ENCODE assay signal across 32 cellular contexts in the genomic region with DNA sequence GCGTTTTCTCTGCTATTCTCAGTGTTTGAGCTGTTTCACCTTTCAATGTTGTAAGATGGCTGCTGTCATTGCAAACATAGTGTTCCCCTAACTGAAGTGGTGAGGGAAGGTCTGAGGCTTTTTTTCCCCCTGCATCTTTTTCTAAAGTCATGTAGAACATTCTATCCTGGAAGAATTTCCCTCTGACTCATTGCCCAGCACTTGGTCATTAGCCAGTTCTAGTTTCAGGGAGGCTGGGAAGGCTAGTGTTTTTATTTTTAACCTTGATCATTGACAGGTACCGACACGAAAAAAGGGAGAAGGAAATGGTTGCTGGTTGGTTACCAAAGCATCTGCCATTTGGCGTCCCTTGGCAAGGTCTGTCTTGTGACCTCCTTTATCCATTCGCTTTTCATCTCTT. TPM values are rescaled to one million over a fixed set of nuclear protein-coding genes. Genes with fewer than 3 reads are reported as not detected.
DNase-seq lines count a peak whose midpoint lies in the region; TF ChIP-seq lines count a peak whose summit lies in the region.
"Had no signal": no experiment of that assay in that cellular context is flagged by ENCODE, and none has a peak within 500 bp of the region (broad histone marks: within the 10 kb centered on the region; RNA-seq: fewer than 3 reads in every experiment).

No MANE protein-coding gene starts in this region.

- no peak overlapping the region for H3K27ac Mint-ChIP-seq in progenitor cell of endocrine pancreas
- H3K27ac Mint-ChIP-seq: activated CD4-positive, alpha-beta memory T cell treated with anti-CD3 and anti-CD28 coated beads for 36 hours; activated naive CD4-positive, alpha-beta T cell treated with anti-CD3 and anti-CD28 coated beads, Interleukin-2, amount 10 ng/mL, durations not matched to agents 7 days and 5 days; activated T-helper 1 cell treated with anti-CD3 and anti-CD28 coated beads, Interleukin-12 subunit alpha, Interleukin-12 subunit beta, Interleukin-2, Interleukin-4 antibody, amounts not matched to agents 30 ng/mL and 10 ng/mL and 1 ng/mL, durations not matched to agents 14 hours and 24 hours and 36 hours; effector memory CD8-positive, alpha-beta T cell had no signal

- no peaks in the 10 kb centered on the region for H3K36me3 ChIP-seq in MG63
- H3K36me3 ChIP-seq: BLaER1, cardiac muscle cell, heart right ventricle, right lobe of liver, transverse colon had no signal

- no peaks in the 10 kb centered on the region for H3K4me1 Mint-ChIP-seq in progenitor cell of endocrine pancreas (ENCODE audit: low read depth)
- H3K4me1 Mint-ChIP-seq: neural crest cell had no signal

- H3K36me3 Mint-ChIP-seq in progenitor cell of endocrine pancreas (ENCODE audit: insufficient read depth) = no peaks in the 10 kb centered on the region
- H3K36me3 Mint-ChIP-seq: activated CD4-positive, alpha-beta memory T cell treated with anti-CD3 and anti-CD28 coated beads for 36 hours; activated naive CD4-positive, alpha-beta T cell treated with anti-CD3 and anti-CD28 coated beads, Interleukin-2, amount 10 ng/mL, durations not matched to agents 7 days and 5 days had no signal

- H3K4me3 Mint-ChIP-seq in progenitor cell of endocrine pancreas (ENCODE audit: low read depth) = no peak overlapping the region
- H3K4me3 Mint-ChIP-seq: activated CD4-positive, alpha-beta memory T cell treated with anti-CD3 and anti-CD28 coated beads for 36 hours; activated naive CD4-positive, alpha-beta T cell treated with anti-CD3 and anti-CD28 coated beads, Interleukin-2, amount 10 ng/mL, durations not matched to agents 7 days and 5 days; activated T-helper 1 cell treated with anti-CD3 and anti-CD28 coated beads, Interleukin-12 subunit alpha, Interleukin-12 subunit beta, Interleukin-2, Interleukin-4 antibody, amounts not matched to agents 30 ng/mL and 10 ng/mL and 1 ng/mL, durations not matched to agents 14 hours and 24 hours and 36 hours; effector memory CD8-positive, alpha-beta T cell; neural crest cell had no signal

- H3K27me3 ChIP-seq in MG63 = no peaks in the 10 kb centered on the region
- H3K27me3 ChIP-seq: cardiac muscle cell, heart right ventricle, right lobe of liver, transverse colon had no signal

- H3K27me3 Mint-ChIP-seq in progenitor cell of endocrine pancreas = peaks cover 12% of the 10 kb centered on the region
- H3K27me3 Mint-ChIP-seq: effector memory CD8-positive, alpha-beta T cell had no signal

- no peaks in the 10 kb centered on the region for H3K9me3 ChIP-seq in MG63
- H3K9me3 ChIP-seq: BLaER1, heart right ventricle, right lobe of liver, transverse colon had no signal

- DNase-seq in MG63 (peak; percentile 10), astrocyte of the spinal cord (ENCODE audit: low read depth, low spot score) (peak; percentile 26), iris pigment epithelial cell (ENCODE audit: low read depth) (peak; percentile 8), renal cortical epithelial cell (ENCODE audit: low read depth) (peak; percentile 53), COR-L47 (lab: John Stamatoyannopoulos, UW) (no peak), NCI-H526 (lab: John Stamatoyannopoulos, UW) (no peak), progenitor cell of endocrine pancreas (ENCODE audit: low spot score, unreplicated experiment) (no peak)
- no peak for DNase-seq in activated T-cell treated with anti-CD3 and anti-CD28 coated beads, Interleukin-2, amount 50 U/mL, for 48 hours
- DNase-seq: activated CD4-positive, alpha-beta memory T cell treated with anti-CD3 and anti-CD28 coated beads for 36 hours; activated CD4-positive, alpha-beta T cell treated with anti-CD3 and anti-CD28 coated beads for 1 hour; activated CD8-positive, alpha-beta memory T cell treated with anti-CD3 and anti-CD28 coated beads, Interleukin-2, amount 50 U/mL, for 4 hours; activated naive CD4-positive, alpha-beta T cell treated with anti-CD3 and anti-CD28 coated beads, Interleukin-2, amount 10 ng/mL, durations not matched to agents 7 days and 5 days; amniotic stem cell; cortex of kidney; effector memory CD8-positive, alpha-beta T cell; EL; heart right ventricle; KG1; left colon; NCI-H1417; NCI-H2029 treated with DMSO at 0.1 percent for 48 hours; NCI-H69; PC-9; right lobe of liver; Right ventricle myocardium superior; stimulated activated CD4-positive, alpha-beta T cell treated with anti-CD3 and anti-CD28 coated beads, Interleukin-4, amount 100 ng/mL, for 4 hours; T-helper 2 cell; transverse colon had no signal

- no peak for TF ChIP-seq CTCF in astrocyte of the spinal cord (IDR thresholded peaks at IDR 0.05; ENCODE audit: low read depth, low read length)
- TF ChIP-seq CTCF in progenitor cell of endocrine pancreas (IDR thresholded peaks at IDR 0.05; ENCODE audit: unreplicated experiment) = no peak

- H3K9me3 Mint-ChIP-seq in progenitor cell of endocrine pancreas (ENCODE audit: low read depth) = peaks cover 3% of the 10 kb centered on the region
- H3K9me3 Mint-ChIP-seq: activated CD4-positive, alpha-beta memory T cell treated with anti-CD3 and anti-CD28 coated beads for 36 hours; activated naive CD4-positive, alpha-beta T cell treated with anti-CD3 and anti-CD28 coated beads, Interleukin-2, amount 10 ng/mL, durations not matched to agents 7 days and 5 days; activated T-helper 1 cell treated with anti-CD3 and anti-CD28 coated beads, Interleukin-12 subunit alpha, Interleukin-12 subunit beta, Interleukin-2, Interleukin-4 antibody, amounts not matched to agents 30 ng/mL and 10 ng/mL and 1 ng/mL, durations not matched to agents 14 hours and 24 hours and 36 hours; effector memory CD8-positive, alpha-beta T cell had no signal

- in situ Hi-C loops in astrocyte of the spinal cord (cut with HindIII; ENCODE audit: low sequenced_read_pairs) = no loop called here

- no peak overlapping the region for H3K4me3 ChIP-seq in MG63
- no peak overlapping the region for H3K4me3 ChIP-seq in astrocyte of the spinal cord (ENCODE audit: low read depth, low read length)
- H3K4me3 ChIP-seq: BLaER1, cardiac muscle cell, heart right ventricle, PC-9, right lobe of liver, transverse colon had no signal

RNA-seq across cellular contexts. Expression of gene LANCL3, which starts 6.6 kb away (rescaled TPM):
- 0.36 and 0.62 TPM in 2 replicates for total RNA-seq in MG63 (2014; rRNA removed; shearing (Covaris generic); ENCODE audit: low replicate concordance)
- total RNA-seq in renal cortical epithelial cell (under 0.01 and 0.20 TPM in 2 replicates), progenitor cell of endocrine pancreas (0.19 and 0.24 TPM in 2 replicates)

Comparison
In these comparisons a context has a peak if more than half of its experiments do, and no peak if none do; other contexts are left out.
1. DNase-seq: peak in MG63 (single experiment), astrocyte of the spinal cord (single experiment), iris pigment epithelial cell (single experiment) and renal cortical epithelial cell (single experiment); none in COR-L47 (single experiment), activated T-cell treated with anti-CD3 and anti-CD28 coated beads, Interleukin-2, amount 50 U/mL, for 48 hours (0 of 2), NCI-H526 (0 of 2) and progenitor cell of endocrine pancreas (single experiment).